In the genomic region with DNA sequence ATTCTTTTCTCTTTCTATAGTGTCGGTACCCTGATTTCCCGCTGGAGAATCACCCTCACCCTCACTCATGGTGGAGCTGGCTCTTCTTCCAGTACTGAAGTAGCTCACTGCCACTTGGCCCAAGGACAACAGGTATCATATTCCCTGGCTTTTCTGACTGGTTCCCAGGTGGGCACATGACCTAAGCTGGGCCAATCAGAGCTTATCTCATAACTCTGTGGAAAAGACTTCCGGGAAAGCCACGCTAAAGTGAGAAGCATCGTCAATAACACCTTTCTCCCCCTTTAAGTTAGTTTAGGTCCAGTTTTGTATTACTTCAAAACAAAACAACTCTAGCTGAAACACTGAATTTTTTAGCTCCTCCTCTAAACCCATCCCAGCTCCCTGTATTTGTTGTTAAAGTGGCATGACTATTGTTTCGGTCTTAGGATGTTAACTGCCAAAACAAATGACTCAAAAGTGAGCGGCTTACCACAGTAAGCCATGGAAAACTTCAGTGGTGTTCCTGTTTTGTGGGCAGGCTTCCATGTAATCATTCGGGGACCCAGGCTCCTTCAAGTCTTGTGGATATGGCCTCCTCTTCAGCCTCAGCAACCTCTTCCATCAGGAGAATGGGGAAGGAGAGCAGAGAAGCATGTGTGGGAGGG, we compare ENCODE assay signal across 1 cellular context.
TF ChIP-seq lines count a peak whose summit lies in the region.

No MANE protein-coding gene starts in this region.

TF ChIP-seq in K562, 482 proteins besides CTCF, POLR2A, EP300 and RAD21 (continued from another document):
- TF ChIP-seq, protein P1, sequence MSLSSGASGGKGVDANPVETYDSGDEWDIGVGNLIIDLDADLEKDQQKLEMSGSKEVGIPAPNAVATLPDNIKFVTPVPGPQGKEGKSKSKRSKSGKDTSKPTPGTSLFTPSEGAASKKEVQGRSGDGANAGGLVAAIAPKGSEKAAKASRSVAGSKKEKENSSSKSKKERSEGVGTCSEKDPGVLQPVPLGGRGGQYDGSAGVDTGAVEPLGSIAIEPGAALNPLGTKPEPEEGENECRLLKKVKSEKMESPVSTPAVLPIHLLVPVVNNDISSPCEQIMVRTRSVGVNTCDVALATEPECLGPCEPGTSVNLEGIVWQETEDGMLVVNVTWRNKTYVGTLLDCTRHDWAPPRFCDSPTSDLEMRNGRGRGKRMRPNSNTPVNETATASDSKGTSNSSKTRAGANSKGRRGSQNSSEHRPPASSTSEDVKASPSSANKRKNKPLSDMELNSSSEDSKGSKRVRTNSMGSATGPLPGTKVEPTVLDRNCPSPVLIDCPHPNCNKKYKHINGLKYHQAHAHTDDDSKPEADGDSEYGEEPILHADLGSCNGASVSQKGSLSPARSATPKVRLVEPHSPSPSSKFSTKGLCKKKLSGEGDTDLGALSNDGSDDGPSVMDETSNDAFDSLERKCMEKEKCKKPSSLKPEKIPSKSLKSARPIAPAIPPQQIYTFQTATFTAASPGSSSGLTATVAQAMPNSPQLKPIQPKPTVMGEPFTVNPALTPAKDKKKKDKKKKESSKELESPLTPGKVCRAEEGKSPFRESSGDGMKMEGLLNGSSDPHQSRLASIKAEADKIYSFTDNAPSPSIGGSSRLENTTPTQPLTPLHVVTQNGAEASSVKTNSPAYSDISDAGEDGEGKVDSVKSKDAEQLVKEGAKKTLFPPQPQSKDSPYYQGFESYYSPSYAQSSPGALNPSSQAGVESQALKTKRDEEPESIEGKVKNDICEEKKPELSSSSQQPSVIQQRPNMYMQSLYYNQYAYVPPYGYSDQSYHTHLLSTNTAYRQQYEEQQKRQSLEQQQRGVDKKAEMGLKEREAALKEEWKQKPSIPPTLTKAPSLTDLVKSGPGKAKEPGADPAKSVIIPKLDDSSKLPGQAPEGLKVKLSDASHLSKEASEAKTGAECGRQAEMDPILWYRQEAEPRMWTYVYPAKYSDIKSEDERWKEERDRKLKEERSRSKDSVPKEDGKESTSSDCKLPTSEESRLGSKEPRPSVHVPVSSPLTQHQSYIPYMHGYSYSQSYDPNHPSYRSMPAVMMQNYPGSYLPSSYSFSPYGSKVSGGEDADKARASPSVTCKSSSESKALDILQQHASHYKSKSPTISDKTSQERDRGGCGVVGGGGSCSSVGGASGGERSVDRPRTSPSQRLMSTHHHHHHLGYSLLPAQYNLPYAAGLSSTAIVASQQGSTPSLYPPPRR (CRISPR knock-in tag; IDR thresholded peaks at IDR 0.05; ENCODE audit: borderline replicate concordance): no peak
- TF ChIP-seq, protein P2, sequence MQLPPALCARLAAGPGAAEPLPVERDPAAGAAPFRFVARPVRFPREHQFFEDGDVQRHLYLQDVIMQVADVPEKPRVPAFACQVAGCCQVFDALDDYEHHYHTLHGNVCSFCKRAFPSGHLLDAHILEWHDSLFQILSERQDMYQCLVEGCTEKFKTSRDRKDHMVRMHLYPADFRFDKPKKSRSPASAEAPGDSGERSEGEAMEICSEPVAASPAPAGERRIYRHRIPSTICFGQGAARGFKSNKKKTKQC (CRISPR knock-in tag; IDR thresholded peaks at IDR 0.05): no peak
- TF ChIP-seq, protein P3, sequence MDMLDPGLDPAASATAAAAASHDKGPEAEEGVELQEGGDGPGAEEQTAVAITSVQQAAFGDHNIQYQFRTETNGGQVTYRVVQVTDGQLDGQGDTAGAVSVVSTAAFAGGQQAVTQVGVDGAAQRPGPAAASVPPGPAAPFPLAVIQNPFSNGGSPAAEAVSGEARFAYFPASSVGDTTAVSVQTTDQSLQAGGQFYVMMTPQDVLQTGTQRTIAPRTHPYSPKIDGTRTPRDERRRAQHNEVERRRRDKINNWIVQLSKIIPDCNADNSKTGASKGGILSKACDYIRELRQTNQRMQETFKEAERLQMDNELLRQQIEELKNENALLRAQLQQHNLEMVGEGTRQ (CRISPR knock-in tag; IDR thresholded peaks at IDR 0.05): peak; percentile 94
- TF ChIP-seq ZNF644 (tag; IDR thresholded peaks at IDR 0.05; ENCODE audit: low read depth): no peak
- TF ChIP-seq RAD51 (IDR thresholded peaks at IDR 0.05; ENCODE audit: borderline replicate concordance, low read depth): peak; percentile 87
- no peak for TF ChIP-seq ZNF696 (CRISPR knock-in tag; conservative IDR thresholded peaks at IDR 0.05)
- no peak for TF ChIP-seq TAF9B (IDR thresholded peaks at IDR 0.05; ENCODE audit: partially characterized antibody)
- no peak for TF ChIP-seq U2AF1 (optimal IDR thresholded peaks at IDR 0.05; ENCODE audit: low read depth, low read length)
- peak; percentile 79 for TF ChIP-seq NFYB (IDR thresholded peaks at IDR 0.05; ENCODE audit: extremely low read depth, insufficient read length)
TF ChIP-seq in K562: peak in this region for 11.
